19 cellular contexts compared by ENCODE assay signal in the genomic region with DNA sequence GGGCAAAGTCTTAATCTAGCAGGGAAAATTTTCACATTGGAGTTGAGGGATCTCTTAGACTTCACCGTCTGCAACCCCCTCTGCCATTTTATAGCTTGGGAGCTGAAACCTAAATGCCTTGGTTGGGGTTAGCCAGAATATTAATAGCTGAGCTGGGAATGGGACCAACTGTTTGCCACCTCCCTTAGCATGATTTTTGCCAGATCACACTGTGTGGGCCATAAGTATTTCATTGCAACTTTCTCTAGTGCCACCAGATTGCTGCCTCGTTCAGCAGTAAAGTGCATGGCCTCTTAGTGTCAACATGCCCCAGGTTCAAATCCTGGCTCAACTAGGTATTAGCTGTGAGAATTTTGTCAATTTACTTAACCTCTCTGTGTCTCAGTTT. TPM values are rescaled to one million over a fixed set of nuclear protein-coding genes. Genes with fewer than 3 reads are reported as not detected.
DNase-seq lines count a peak whose midpoint lies in the region; ATAC-seq and TF ChIP-seq lines count a peak whose summit lies in the region.
"Had no signal": no experiment of that assay in that cellular context is flagged by ENCODE, and none has a peak within 500 bp of the region (broad histone marks: within the 10 kb centered on the region; RNA-seq: fewer than 3 reads in every experiment).

No MANE protein-coding gene starts in this region.

- WGBS in spleen, 5 donors: 58 to 89% (median 66%) methylated on average over 2 of the region's 2 CpGs

- intact Hi-C loops in Right ventricle myocardium inferior (cut with DNase I) (loop anchor here (5.0 kb wide), 1 partner anchor 138 kb away; the partner anchor contains the start of gene CEMIP), left ventricle myocardium superior (cut with micrococcal nuclease) (no loop called here), cardiac septum (cut with DNase I) (loop anchor here (5.0 kb wide), 1 partner anchor 138 kb away; the partner anchor contains the start of gene CEMIP), spleen (cut with DNase I; ENCODE audit: low total_unique reads) (no loop called here)

- H3K4me3 ChIP-seq in right atrium auricular region (no peak overlapping the region), spleen (no peak overlapping the region)
- H3K4me3 ChIP-seq: A549 had no signal

- H3K27me3 ChIP-seq in right atrium auricular region (no peaks in the 10 kb centered on the region), spleen (replicated peaks in 1 of 7) (peaks cover 0 to 7% (median 0%) of the 10 kb centered on the region in 7 donors)

- H3K4me1 ChIP-seq in right atrium auricular region: peaks cover 0 to 6% of the 10 kb centered on the region in 2 donors
- H3K4me1 ChIP-seq in spleen: peaks cover 0 to 20% (median 8%) of the 10 kb centered on the region in 6 donors
- H3K4me1 ChIP-seq: A549 had no signal

- no peak for TF ChIP-seq POLR2A in spleen (IDR thresholded peaks at IDR 0.05)

- DNase-seq in Right ventricle myocardium inferior (ENCODE audit: missing footprints): no peak
- no peak for DNase-seq in right atrium auricular region (ENCODE audit: low spot score)
- no peak for DNase-seq in left ventricle myocardium superior
- no peak for DNase-seq in cardiac septum (ENCODE audit: low spot score)
- DNase-seq in myocyte (ENCODE audit: low read depth): peak; percentile 25
- DNase-seq in spleen: no peak
- DNase-seq: AML-193; CD4-positive, alpha-beta T cell; DMS153; DMS79; GDM1; GOT3; H7; HFFc6 had no signal

- TF ChIP-seq CTCF in right atrium auricular region (IDR thresholded peaks at IDR 0.05) (no peak), spleen (IDR thresholded peaks at IDR 0.05 in 8 of 11, conservative IDR thresholded peaks at IDR 0.05 in 3 of 11) (no peak)

- ATAC-seq in Right ventricle myocardium inferior (peak; percentile 44), left ventricle myocardium superior (peak; percentile 65), GM19324 (IDR thresholded peaks at IDR 0.05; ENCODE audit: low FRiP score, unreplicated experiment) (no peak)
- ATAC-seq: A549, HCT116 had no signal

- H3K36me3 ChIP-seq in right atrium auricular region (no peaks in the 10 kb centered on the region), spleen (no peaks in the 10 kb centered on the region)

- H3K9me3 ChIP-seq in right atrium auricular region (peaks cover 0 to 6% of the 10 kb centered on the region in 2 donors), spleen (peaks cover 0 to 9% (median 1%) of the 10 kb centered on the region in 8 donors)

- H3K27ac ChIP-seq in right atrium auricular region: no peak overlapping the region
- no peak overlapping the region for H3K27ac ChIP-seq in spleen
- H3K27ac ChIP-seq: 22Rv1, A549, C4-2B had no signal

RNA-seq across cellular contexts. Expression of gene ABHD17C, which starts 55.9 kb away (rescaled TPM):
- total RNA-seq in Right ventricle myocardium inferior (7.5 TPM), right atrium auricular region (1 to 10 TPM; 1.0 to 1.7 TPM), left ventricle myocardium superior (7.5 TPM), cardiac septum (8.5 TPM), myocyte (5.1 and 5.7 TPM in 2 replicates), spleen (10 to 100 TPM in 6 of 7 donors, 1 to 10 TPM in 1; 9.9 to 17.0 (median 11.7) TPM)
- polyA plus RNA-seq in myocyte (2012): 17.7 TPM
- 1 to 10 TPM; 4.2 to 7.8 (median 7.8) TPM for polyA plus RNA-seq in spleen

Comparison
In these comparisons a context has a peak if more than half of its experiments do, and no peak if none do; other contexts are left out.
1. intact Hi-C loops: an anchor here in Right ventricle myocardium inferior (5.0 kb wide) and cardiac septum (5.0 kb wide); none called in left ventricle myocardium superior and spleen.